Comparison of ENCODE assay signal across 8 cellular contexts in the genomic region with DNA sequence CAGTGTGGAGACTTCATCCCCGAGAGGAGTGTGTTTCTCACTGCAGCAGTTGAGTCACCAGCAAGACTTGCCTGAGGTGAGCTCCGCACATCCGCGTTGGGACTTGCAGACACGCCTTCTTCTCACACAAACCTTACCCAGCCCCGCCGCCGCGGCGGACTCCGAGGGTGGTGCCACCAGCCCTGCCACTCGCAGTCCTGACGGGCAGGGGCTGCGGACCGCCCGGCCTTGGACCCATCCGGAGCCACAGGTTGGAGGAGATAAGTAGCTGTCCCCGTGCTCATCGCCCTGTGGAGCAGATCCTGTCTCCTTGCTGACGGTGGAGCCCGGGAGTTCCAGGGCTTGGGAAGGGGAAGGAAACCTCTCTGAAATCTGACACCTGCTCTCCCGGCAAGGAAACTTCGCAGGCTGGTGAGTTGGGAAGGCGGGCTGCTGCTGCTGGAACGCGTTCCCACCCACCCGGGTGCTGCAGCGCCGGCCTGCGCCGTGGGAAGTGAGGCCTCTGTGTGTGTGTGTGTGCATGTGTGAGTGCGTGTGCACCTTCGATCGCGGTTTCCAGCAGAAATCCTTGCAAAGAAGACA.
A peak's percentile ranks its signal among the peaks of the same experiment; 100 is the strongest.
DNase-seq lines count a peak whose midpoint lies in the region; ATAC-seq lines count a peak whose summit lies in the region.

A gene with protein sequence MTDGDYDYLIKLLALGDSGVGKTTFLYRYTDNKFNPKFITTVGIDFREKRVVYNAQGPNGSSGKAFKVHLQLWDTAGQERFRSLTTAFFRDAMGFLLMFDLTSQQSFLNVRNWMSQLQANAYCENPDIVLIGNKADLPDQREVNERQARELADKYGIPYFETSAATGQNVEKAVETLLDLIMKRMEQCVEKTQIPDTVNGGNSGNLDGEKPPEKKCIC (plus strand): TSS at position 188 of the 582 bp plus-strand sequence. CDS start 49,109 bp downstream, outside the sequence.

- peak; percentile 66 for ATAC-seq in GM18909 (IDR thresholded peaks at IDR 0.05; ENCODE audit: poor library complexity, unreplicated experiment)
- no peak for ATAC-seq in GM21619 (IDR thresholded peaks at IDR 0.05; ENCODE audit: unreplicated experiment)

- DNase-seq in NCI-H1930 (lab: John Stamatoyannopoulos, UW) (peak; percentile 29 to 52), cerebellar cortex (ENCODE audit: low spot score) (peak; percentile 50), kidney tubule cell (ENCODE audit: low spot score) (peak; percentile 88), NCI-H1092 (lab: John Stamatoyannopoulos, UW) (no peak)
- DNase-seq in activated CD4-positive, CD25-positive, alpha-beta regulatory T cell treated with anti-CD3 and anti-CD28 coated beads, Interleukin-2, amount 50 U/mL, for 72 hours: peak; percentile 43
- peak; percentile 85 for DNase-seq in stimulated activated CD4-positive, alpha-beta T cell treated with anti-CD3 and anti-CD28 coated beads, Interleukin-15, amount 100 ng/mL, for 24 hours
